15 cellular contexts compared by ENCODE assay signal in the genomic region with DNA sequence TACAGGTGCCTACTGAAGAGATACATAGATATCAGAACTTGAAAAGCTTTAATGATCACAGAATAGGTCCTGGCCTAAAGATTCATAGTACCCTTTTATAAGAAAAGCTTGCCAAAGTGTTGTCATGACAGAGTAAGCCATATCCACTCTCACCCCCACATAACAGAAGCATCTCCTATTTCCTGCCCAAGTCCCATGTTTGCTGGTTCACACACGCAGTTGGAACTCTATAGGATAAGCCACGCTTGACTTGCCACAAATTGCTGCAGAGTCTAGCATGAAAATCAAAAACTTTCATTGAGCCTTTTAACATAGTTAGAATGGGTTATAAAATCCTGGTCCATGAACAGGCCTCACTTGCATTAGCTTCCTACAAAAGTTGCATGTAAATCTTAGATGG.
DNase-seq lines count a peak whose midpoint lies in the region; ATAC-seq and TF ChIP-seq lines count a peak whose summit lies in the region.
"Had no signal": no experiment of that assay in that cellular context is flagged by ENCODE, and none has a peak within 500 bp of the region (broad histone marks: within the 10 kb centered on the region; RNA-seq: fewer than 3 reads in every experiment).

No MANE protein-coding gene starts in this region.

- no peaks in the 10 kb centered on the region for H3K9me2 ChIP-seq in PC-9 (ENCODE audit: insufficient read depth)

- H3K4me3 ChIP-seq in PC-9 = no peak overlapping the region
- H3K4me3 ChIP-seq: BLaER1 treated with 17β-estradiol and CSF1 and Interleukin-3, amounts not matched to agents 10 nM and 100 nM had no signal

- no TSS peak for BruUV-seq in PC-9 (replicated peaks; lab: Mats Ljungman, UMichigan)

- CTCF ChIA-PET in PC-9 (lab: Charles Lee) = no interaction called here

- ATAC-seq in GM21515 (IDR thresholded peaks at IDR 0.05; ENCODE audit: unreplicated experiment) = no peak
- ATAC-seq: CD8-positive, alpha-beta T cell had no signal

- H3K9me3 ChIP-seq in PC-9 (ENCODE audit: insufficient read depth, low read depth) = no peaks in the 10 kb centered on the region

- H3K36me3 ChIP-seq in PC-9 (ENCODE audit: low read depth) = no peaks in the 10 kb centered on the region
- H3K36me3 ChIP-seq: BLaER1 treated with 17β-estradiol and CSF1 and Interleukin-3, amounts not matched to agents 10 nM and 100 nM had no signal

- H3K27me3 ChIP-seq in PC-9 (ENCODE audit: insufficient read depth, low read depth) = no peaks in the 10 kb centered on the region
- H3K27me3 ChIP-seq: BLaER1 treated with 17β-estradiol and CSF1 and Interleukin-3, amounts not matched to agents 10 nM and 100 nM had no signal

- no peak overlapping the region for H2AFZ ChIP-seq in PC-9

- no peaks in the 10 kb centered on the region for H3F3A ChIP-seq in PC-9 (ENCODE audit: insufficient read depth, low read depth)

- no peak overlapping the region for H3K4me2 ChIP-seq in PC-9
- H3K4me2 ChIP-seq: BLaER1 treated with 17β-estradiol and CSF1 and Interleukin-3, amounts not matched to agents 10 nM and 100 nM had no signal

- POLR2A ChIA-PET in PC-9 (lab: Charles Lee; ENCODE audit: unreplicated experiment) = no interaction called here

- H3K4me1 ChIP-seq in PC-9 (replicated peaks; ENCODE audit: insufficient read depth) = no peaks in the 10 kb centered on the region

- no peak for TF ChIP-seq CTCF in PC-9 (conservative IDR thresholded peaks at IDR 0.05)

- intact Hi-C loops in PC-9 (cut with micrococcal nuclease; ENCODE audit: unreplicated experiment) = no loop called here

- H3K79me2 ChIP-seq in PC-9 (ENCODE audit: low read depth) = no peaks in the 10 kb centered on the region

- H4K20me1 ChIP-seq in PC-9 (ENCODE audit: insufficient read depth) = no peaks in the 10 kb centered on the region
- H4K20me1 ChIP-seq: BLaER1 treated with 17β-estradiol and CSF1 and Interleukin-3, amounts not matched to agents 10 nM and 100 nM had no signal

- no peak overlapping the region for H3K27ac ChIP-seq in PC-9
- H3K27ac ChIP-seq: BLaER1 treated with 17β-estradiol and CSF1 and Interleukin-3, amounts not matched to agents 10 nM and 100 nM had no signal

- DNase-seq in NCI-H345 (lab: John Stamatoyannopoulos, UW) (peak; percentile 17), NCI-H345 treated with DMSO at 0.1 percent for 48 hours (lab: John Stamatoyannopoulos, UW; ENCODE audit: unreplicated experiment) (no peak), NCI-H69 (lab: John Stamatoyannopoulos, UW) (peak; percentile 72), left kidney (ENCODE audit: low read depth, low spot score) (peak; percentile 58), PC-9 (no peak), putamen (ENCODE audit: low spot score) (no peak)
- DNase-seq: 8988T; AML-193; Calu3; CD4-positive, alpha-beta T cell; CD8-positive, alpha-beta T cell; DMS79 treated with DMSO at 0.1 percent for 48 hours; GF-D8 had no signal

Comparison
In these comparisons a context has a peak if more than half of its experiments do, and no peak if none do; other contexts are left out.
1. DNase-seq: peak in NCI-H345 (single experiment), NCI-H69 (single experiment) and left kidney (single experiment); none in NCI-H345 treated with DMSO at 0.1 percent for 48 hours (single experiment), PC-9 (0 of 2) and putamen (single experiment).